ENCODE assay signal across 1 cellular context in the genomic region with DNA sequence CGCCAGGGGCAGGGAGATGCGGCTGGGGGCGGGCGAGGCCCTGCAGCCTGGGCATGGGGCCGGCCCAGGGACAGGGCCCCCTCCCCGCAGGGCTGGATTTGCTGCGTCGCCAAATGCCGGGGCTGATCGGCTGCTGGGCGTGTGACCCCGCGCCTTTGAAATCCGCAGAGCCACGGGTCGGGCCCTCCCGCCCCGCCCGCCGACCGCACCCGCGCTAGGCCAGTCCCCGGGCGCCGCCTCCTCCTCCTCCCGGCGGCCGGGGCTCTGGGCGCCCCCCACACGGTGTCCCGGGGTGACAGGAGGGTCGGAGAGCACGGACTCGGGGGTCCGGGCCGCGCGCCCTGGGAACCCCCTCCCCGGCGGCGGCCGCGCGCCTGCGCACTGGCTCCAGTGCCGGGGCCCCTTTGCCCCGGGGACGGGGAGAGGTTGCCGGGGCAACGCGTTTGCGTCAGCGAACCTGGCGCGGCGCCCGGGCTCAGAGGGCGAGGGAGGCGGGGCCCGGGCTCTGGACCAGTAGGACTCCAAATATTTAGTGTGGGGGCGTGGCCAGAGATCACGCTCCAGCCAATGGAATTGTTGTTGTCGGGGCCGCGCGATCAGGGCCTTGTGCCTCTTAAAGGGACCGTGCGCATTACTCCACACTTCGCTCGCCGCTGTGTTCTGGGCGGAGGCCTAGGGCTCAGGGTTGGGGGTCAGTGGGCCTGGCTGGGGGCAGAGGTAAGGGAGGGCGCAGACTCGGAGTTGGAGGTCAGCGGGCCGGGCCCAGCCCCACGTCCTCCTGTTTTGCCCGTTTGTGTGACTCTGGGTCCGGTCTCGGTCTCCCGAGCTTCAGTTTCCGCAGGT.
TF ChIP-seq lines count a peak whose summit lies in the region.

No MANE protein-coding gene starts in this region.

TF ChIP-seq in HEK293, 187 proteins besides CTCF, POLR2A, EP300 and RAD21 (continued from another document and continues in another):
- TF ChIP-seq, protein P1, sequence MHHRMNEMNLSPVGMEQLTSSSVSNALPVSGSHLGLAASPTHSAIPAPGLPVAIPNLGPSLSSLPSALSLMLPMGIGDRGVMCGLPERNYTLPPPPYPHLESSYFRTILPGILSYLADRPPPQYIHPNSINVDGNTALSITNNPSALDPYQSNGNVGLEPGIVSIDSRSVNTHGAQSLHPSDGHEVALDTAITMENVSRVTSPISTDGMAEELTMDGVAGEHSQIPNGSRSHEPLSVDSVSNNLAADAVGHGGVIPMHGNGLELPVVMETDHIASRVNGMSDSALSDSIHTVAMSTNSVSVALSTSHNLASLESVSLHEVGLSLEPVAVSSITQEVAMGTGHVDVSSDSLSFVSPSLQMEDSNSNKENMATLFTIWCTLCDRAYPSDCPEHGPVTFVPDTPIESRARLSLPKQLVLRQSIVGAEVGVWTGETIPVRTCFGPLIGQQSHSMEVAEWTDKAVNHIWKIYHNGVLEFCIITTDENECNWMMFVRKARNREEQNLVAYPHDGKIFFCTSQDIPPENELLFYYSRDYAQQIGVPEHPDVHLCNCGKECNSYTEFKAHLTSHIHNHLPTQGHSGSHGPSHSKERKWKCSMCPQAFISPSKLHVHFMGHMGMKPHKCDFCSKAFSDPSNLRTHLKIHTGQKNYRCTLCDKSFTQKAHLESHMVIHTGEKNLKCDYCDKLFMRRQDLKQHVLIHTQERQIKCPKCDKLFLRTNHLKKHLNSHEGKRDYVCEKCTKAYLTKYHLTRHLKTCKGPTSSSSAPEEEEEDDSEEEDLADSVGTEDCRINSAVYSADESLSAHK (tag by site-specific recombination; IDR thresholded peaks at IDR 0.05) = no peak
- TF ChIP-seq PRDM1 (tag by site-specific recombination; IDR thresholded peaks at IDR 0.05) (no peak), ZNF529 (tag by site-specific recombination; IDR thresholded peaks at IDR 0.05; ENCODE audit: insufficient replicate concordance) (no peak), ZNF394 (tag by site-specific recombination; IDR thresholded peaks at IDR 0.05; ENCODE audit: borderline replicate concordance) (no peak), ZBTB20 (tag by site-specific recombination; IDR thresholded peaks at IDR 0.05) (peak; percentile 33), ZNF76 (tag by site-specific recombination; IDR thresholded peaks at IDR 0.05; ENCODE audit: borderline replicate concordance, low read depth) (0 out of 2 replicates have a peak, but pooled peaks have one; percentile 24), ZNF223 (tag by site-specific recombination; IDR thresholded peaks at IDR 0.05) (no peak), ZNF132 (tag by site-specific recombination; IDR thresholded peaks at IDR 0.05; ENCODE audit: borderline replicate concordance) (no peak), SP2 (tag by site-specific recombination; IDR thresholded peaks at IDR 0.05) (peak; percentile 89), ZNF155 (tag by site-specific recombination; IDR thresholded peaks at IDR 0.05) (no peak), ZNF354C (tag by site-specific recombination; IDR thresholded peaks at IDR 0.05; ENCODE audit: borderline replicate concordance, low read depth) (no peak), ZNF510 (tag by site-specific recombination; IDR thresholded peaks at IDR 0.05; ENCODE audit: insufficient replicate concordance) (no peak), ZNF654 (tag by site-specific recombination; IDR thresholded peaks at IDR 0.05; ENCODE audit: low read depth) (no peak), KLF17 (tag by site-specific recombination; IDR thresholded peaks at IDR 0.05) (peak; percentile 55; the same call in 1 of the 2 replicates), ZSCAN16 (tag by site-specific recombination; IDR thresholded peaks at IDR 0.05) (0 out of 2 replicates have a peak, but pooled peaks have one; percentile 18), ZNF292 (tag by site-specific recombination; IDR thresholded peaks at IDR 0.05; ENCODE audit: borderline replicate concordance, low read depth) (no peak), ZNF48 (tag by site-specific recombination; IDR thresholded peaks at IDR 0.05) (no peak), ZNF366 (tag by site-specific recombination; conservative IDR thresholded peaks at IDR 0.05) (no peak), ZNF121 (tag by site-specific recombination; IDR thresholded peaks at IDR 0.05) (no peak), ZNF843 (tag by site-specific recombination; IDR thresholded peaks at IDR 0.05) (no peak), PATZ1 (tag by site-specific recombination; IDR thresholded peaks at IDR 0.05) (peak; percentile 95), REST (tag by site-specific recombination; IDR thresholded peaks at IDR 0.05) (no peak), ZNF776 (tag by site-specific recombination; IDR thresholded peaks at IDR 0.05; ENCODE audit: borderline replicate concordance) (no peak), GLI4 (tag by site-specific recombination; IDR thresholded peaks at IDR 0.05) (no peak), ZNF112 (tag by site-specific recombination; IDR thresholded peaks at IDR 0.05) (no peak), SP7 (tag by site-specific recombination; IDR thresholded peaks at IDR 0.05) (peak; percentile 34; the same call in 1 of the 2 replicates), ZNF837 (tag by site-specific recombination; IDR thresholded peaks at IDR 0.05) (no peak), ZNF37A (tag by site-specific recombination; IDR thresholded peaks at IDR 0.05) (no peak), ZBTB7A (tag by site-specific recombination; IDR thresholded peaks at IDR 0.05; ENCODE audit: low read depth) (no peak), ZBTB10 (tag by site-specific recombination; IDR thresholded peaks at IDR 0.05) (peak; percentile 66; the same call in 1 of the 2 replicates), KLF9 (tag by site-specific recombination; IDR thresholded peaks at IDR 0.05; ENCODE audit: low read depth) (peak; percentile 30; the same call in 1 of the 2 replicates), ZBTB1 (tag by site-specific recombination; IDR thresholded peaks at IDR 0.05) (no peak), ZNF692 (tag by site-specific recombination; IDR thresholded peaks at IDR 0.05) (peak; percentile 65), ZNF747 (tag by site-specific recombination; IDR thresholded peaks at IDR 0.05) (no peak), ZNF214 (tag by site-specific recombination; IDR thresholded peaks at IDR 0.05; ENCODE audit: borderline replicate concordance) (no peak), ZSCAN23 (tag by site-specific recombination; IDR thresholded peaks at IDR 0.05) (no peak), ZNF391 (tag by site-specific recombination; IDR thresholded peaks at IDR 0.05; ENCODE audit: borderline replicate concordance, low read depth) (0 out of 2 replicates have a peak, but pooled peaks have one; percentile 34), ZFP3 (tag by site-specific recombination; IDR thresholded peaks at IDR 0.05; ENCODE audit: low read depth) (no peak), ZNF302 (tag by site-specific recombination; IDR thresholded peaks at IDR 0.05; ENCODE audit: low read depth) (no peak), ZNF211 (tag by site-specific recombination; IDR thresholded peaks at IDR 0.05; ENCODE audit: low read depth) (no peak), ZNF585B (tag by site-specific recombination; IDR thresholded peaks at IDR 0.05) (no peak), HOXC10 (CRISPR knock-in tag; IDR thresholded peaks at IDR 0.05) (no peak), ZNF335 (tag by site-specific recombination; conservative IDR thresholded peaks at IDR 0.05) (no peak), ZNF184 (tag by site-specific recombination; IDR thresholded peaks at IDR 0.05) (no peak), ZNF623 (tag by site-specific recombination; IDR thresholded peaks at IDR 0.05) (no peak), ZNF677 (tag by site-specific recombination; IDR thresholded peaks at IDR 0.05) (no peak), ZSCAN30 (tag by site-specific recombination; IDR thresholded peaks at IDR 0.05) (peak; percentile 34; the same call in 1 of the 2 replicates), ZNF341 (tag by site-specific recombination; IDR thresholded peaks at IDR 0.05; ENCODE audit: low read depth) (no peak; the same call in 1 of the 2 replicates), ZNF664 (tag by site-specific recombination; IDR thresholded peaks at IDR 0.05) (no peak)
- TF ChIP-seq, protein P2, sequence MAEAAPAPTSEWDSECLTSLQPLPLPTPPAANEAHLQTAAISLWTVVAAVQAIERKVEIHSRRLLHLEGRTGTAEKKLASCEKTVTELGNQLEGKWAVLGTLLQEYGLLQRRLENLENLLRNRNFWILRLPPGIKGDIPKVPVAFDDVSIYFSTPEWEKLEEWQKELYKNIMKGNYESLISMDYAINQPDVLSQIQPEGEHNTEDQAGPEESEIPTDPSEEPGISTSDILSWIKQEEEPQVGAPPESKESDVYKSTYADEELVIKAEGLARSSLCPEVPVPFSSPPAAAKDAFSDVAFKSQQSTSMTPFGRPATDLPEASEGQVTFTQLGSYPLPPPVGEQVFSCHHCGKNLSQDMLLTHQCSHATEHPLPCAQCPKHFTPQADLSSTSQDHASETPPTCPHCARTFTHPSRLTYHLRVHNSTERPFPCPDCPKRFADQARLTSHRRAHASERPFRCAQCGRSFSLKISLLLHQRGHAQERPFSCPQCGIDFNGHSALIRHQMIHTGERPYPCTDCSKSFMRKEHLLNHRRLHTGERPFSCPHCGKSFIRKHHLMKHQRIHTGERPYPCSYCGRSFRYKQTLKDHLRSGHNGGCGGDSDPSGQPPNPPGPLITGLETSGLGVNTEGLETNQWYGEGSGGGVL (tag by site-specific recombination; IDR thresholded peaks at IDR 0.05) = peak; percentile 8; the same call in 1 of the 2 replicates
